Comparison of ENCODE assay signal across 21 cellular contexts in the genomic region with DNA sequence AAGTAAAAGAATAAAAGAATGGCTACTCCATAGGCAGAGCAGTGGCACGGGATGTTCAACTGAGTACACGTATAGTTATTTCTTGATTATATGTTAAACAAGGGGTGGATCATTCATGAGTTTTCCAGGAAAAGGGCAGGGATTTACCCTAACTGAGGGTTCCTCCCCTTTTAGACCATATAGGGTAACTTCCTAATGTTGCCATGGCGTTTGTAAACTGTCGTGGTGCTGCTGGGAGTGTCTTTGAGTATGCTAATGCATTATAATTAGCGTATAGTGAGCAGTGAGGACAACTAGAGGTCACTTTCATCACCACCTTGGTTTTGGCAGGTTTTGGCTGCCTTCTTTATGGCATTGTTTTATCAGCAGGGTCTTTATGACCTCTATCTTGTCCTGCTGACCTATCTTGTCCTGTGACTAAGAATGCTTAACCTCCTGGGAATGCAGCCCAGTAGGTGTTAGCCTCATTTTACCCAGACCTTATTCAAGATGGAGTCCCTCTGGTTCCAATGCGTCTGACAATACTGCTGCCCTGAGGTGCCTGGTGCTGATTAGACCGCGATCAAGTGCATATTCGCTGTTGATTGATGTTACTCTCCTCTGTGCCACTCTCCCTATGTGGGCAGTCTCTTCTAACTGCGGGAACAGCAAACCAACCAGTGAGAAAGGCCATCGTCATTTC.
DNase-seq lines count a peak whose midpoint lies in the region; ATAC-seq, FAIRE-seq and TF ChIP-seq lines count a peak whose summit lies in the region.
"Had no signal": no experiment of that assay in that cellular context is flagged by ENCODE, and none has a peak within 500 bp of the region (broad histone marks: within the 10 kb centered on the region; RNA-seq: fewer than 3 reads in every experiment).

No MANE protein-coding gene starts in this region.

- H2AFZ ChIP-seq in GM23338 = no peak overlapping the region

- H3K27ac ChIP-seq in CD8-positive, alpha-beta T cell (ENCODE audit: low read depth, low read length) = no peak overlapping the region
- no peak overlapping the region for H3K27ac ChIP-seq in GM23338 (ENCODE audit: low read depth)
- H3K27ac ChIP-seq: SJCRH30 had no signal

- POLR2A ChIA-PET in CD8-positive, alpha-beta T cell (lab: Charles Lee) = interaction anchor here (0.9 to 1.3 kb wide), 3 partner anchors 44 to 94 kb away, joined by 3 to 5 read pairs (median 3); a partner anchor contains a TSS

- no peaks in the 10 kb centered on the region for H3K9me3 Mint-ChIP-seq in CD8-positive, alpha-beta T cell
- H3K9me3 Mint-ChIP-seq in GM23338 (no peaks in the 10 kb centered on the region), nephron progenitor cell (peaks cover 21% of the 10 kb centered on the region)
- H3K9me3 Mint-ChIP-seq in activated naive CD8-positive, alpha-beta T cell treated with anti-CD3 and anti-CD28 coated beads for 36 hours = peaks cover 20% of the 10 kb centered on the region

- no peak overlapping the region for H3K4me2 ChIP-seq in GM23338

- H3K36me3 Mint-ChIP-seq in CD8-positive, alpha-beta T cell = peaks cover 4% of the 10 kb centered on the region
- H3K36me3 Mint-ChIP-seq in GM23338 (ENCODE audit: low read depth) = no peaks in the 10 kb centered on the region
- peaks cover 15% of the 10 kb centered on the region for H3K36me3 Mint-ChIP-seq in activated naive CD8-positive, alpha-beta T cell treated with anti-CD3 and anti-CD28 coated beads for 36 hours
- H3K36me3 Mint-ChIP-seq in nephron progenitor cell (ENCODE audit: low read depth) = peaks cover 10% of the 10 kb centered on the region

- intact Hi-C loops in CD8-positive, alpha-beta T cell (cut with DNase I, micrococcal nuclease) = no loop called here

- H3K9me2 ChIP-seq in GM23338 (ENCODE audit: insufficient read depth) = no peaks in the 10 kb centered on the region

- no peak overlapping the region for H3K4me3 ChIP-seq in CD8-positive, alpha-beta T cell (ENCODE audit: low read depth, low read length)
- no peak overlapping the region for H3K4me3 ChIP-seq in GM23338
- H3K4me3 ChIP-seq: SJCRH30 had no signal

- H3K27ac Mint-ChIP-seq in CD8-positive, alpha-beta T cell = peak overlapping the region; percentile 90
- H3K27ac Mint-ChIP-seq in GM23338 (no peak overlapping the region), nephron progenitor cell (peak overlapping the region; percentile 59)
- peak overlapping the region; percentile 91 for H3K27ac Mint-ChIP-seq in activated naive CD8-positive, alpha-beta T cell treated with anti-CD3 and anti-CD28 coated beads for 36 hours
- H3K27ac Mint-ChIP-seq: CD14-positive monocyte had no signal

- H3K79me2 ChIP-seq in GM23338 (replicated peaks; ENCODE audit: insufficient read depth) = no peaks in the 10 kb centered on the region

- no peaks in the 10 kb centered on the region for H3K9me3 ChIP-seq in CD8-positive, alpha-beta T cell (ENCODE audit: low read length)
- H3K9me3 ChIP-seq: SJCRH30 had no signal

- H3K4me1 ChIP-seq in CD8-positive, alpha-beta T cell (ENCODE audit: insufficient read depth, low read length) = peaks cover 25% of the 10 kb centered on the region
- no peaks in the 10 kb centered on the region for H3K4me1 ChIP-seq in GM23338 (ENCODE audit: insufficient read depth)

- no peak overlapping the region for H3K4me3 Mint-ChIP-seq in CD8-positive, alpha-beta T cell
- no peak overlapping the region for H3K4me3 Mint-ChIP-seq in GM23338
- no peak overlapping the region for H3K4me3 Mint-ChIP-seq in activated naive CD8-positive, alpha-beta T cell treated with anti-CD3 and anti-CD28 coated beads for 36 hours
- no peak overlapping the region for H3K4me3 Mint-ChIP-seq in nephron progenitor cell
- H3K4me3 Mint-ChIP-seq: CD14-positive monocyte, IgD-negative memory B cell had no signal

- ATAC-seq in CD8-positive, alpha-beta T cell = no peak
- ATAC-seq in GM23338 (no peak), HG03159 (IDR thresholded peaks at IDR 0.05; ENCODE audit: unreplicated experiment) (no peak)
- ATAC-seq: PC-3 had no signal

- H3F3A ChIP-seq in GM23338 (replicated peaks; ENCODE audit: low read depth) = no peaks in the 10 kb centered on the region

- no peak for FAIRE-seq in RCC 7860 (lab: Jason Lieb, UNC)

- CTCF ChIA-PET in CD8-positive, alpha-beta T cell (lab: Charles Lee) = interaction anchor here (0.6 kb wide), 1 partner anchor 11 kb away, joined by 3 read pairs; no protein-coding TSS in a partner anchor

- no peaks in the 10 kb centered on the region for H3K36me3 ChIP-seq in CD8-positive, alpha-beta T cell (ENCODE audit: insufficient read depth, low read length)
- no peaks in the 10 kb centered on the region for H3K36me3 ChIP-seq in GM23338 (ENCODE audit: insufficient read depth)
- H3K36me3 ChIP-seq: SJCRH30 had no signal

- no peak for TF ChIP-seq CTCF in CD8-positive, alpha-beta T cell (IDR thresholded peaks at IDR 0.05)
- TF ChIP-seq CTCF in GM23338 (conservative IDR thresholded peaks at IDR 0.05; ENCODE audit: low read depth in 2 of 2) (no peak), nephron progenitor cell (IDR thresholded peaks at IDR 0.05) (no peak)

- peaks cover 45% of the 10 kb centered on the region for H3K4me1 Mint-ChIP-seq in CD8-positive, alpha-beta T cell (ENCODE audit: low read depth)
- H3K4me1 Mint-ChIP-seq in GM23338 (peaks cover 10% of the 10 kb centered on the region; the same call in 1 of the 3 replicates), nephron progenitor cell (peaks cover 22% of the 10 kb centered on the region)
- H3K4me1 Mint-ChIP-seq in activated naive CD8-positive, alpha-beta T cell treated with anti-CD3 and anti-CD28 coated beads for 36 hours = peaks cover 23% of the 10 kb centered on the region

- H4K20me1 ChIP-seq in GM23338 (replicated peaks; ENCODE audit: insufficient read depth) = no peaks in the 10 kb centered on the region

- H3K27me3 Mint-ChIP-seq in CD8-positive, alpha-beta T cell (ENCODE audit: low read depth) = no peaks in the 10 kb centered on the region
- peaks cover 9% of the 10 kb centered on the region for H3K27me3 Mint-ChIP-seq in GM23338 (ENCODE audit: insufficient read depth, low read depth, poor library complexity)
- no peaks in the 10 kb centered on the region for H3K27me3 Mint-ChIP-seq in activated naive CD8-positive, alpha-beta T cell treated with anti-CD3 and anti-CD28 coated beads for 36 hours
- H3K27me3 Mint-ChIP-seq in nephron progenitor cell (ENCODE audit: low read depth, poor library complexity) = no peaks in the 10 kb centered on the region
- H3K27me3 Mint-ChIP-seq: IgD-negative memory B cell had no signal

- no peak for DNase-seq in CD8-positive, alpha-beta T cell
- DNase-seq in GM23338 (ENCODE audit: low spot score) = peak; percentile 60
- DNase-seq in activated naive CD8-positive, alpha-beta T cell treated with anti-CD3 and anti-CD28 coated beads for 36 hours = no peak
- DNase-seq in nephron progenitor cell = no peak
- DNase-seq in NCI-H510A (lab: John Stamatoyannopoulos, UW) = no peak
- no peak for DNase-seq in RCC 7860 (ENCODE audit: low spot score)
- DNase-seq: ACHN; AML-193; DMS53; GOT3; NCI-H1105; NCI-H1694; NCI-H2107; NCI-H345; NCI-H526 treated with DMSO at 0.1 percent for 48 hours; NK-92 treated with Interleukin-12 subunit alpha and Interleukin-12 subunit beta, amount 100 ng/mL, for 24 hours; PC-3; SJCRH30 had no signal

- no peaks in the 10 kb centered on the region for H3K27me3 ChIP-seq in CD8-positive, alpha-beta T cell (ENCODE audit: insufficient read depth, low read length)
- H3K27me3 ChIP-seq in GM23338 (ENCODE audit: insufficient read depth) = no peaks in the 10 kb centered on the region
- H3K27me3 ChIP-seq: SJCRH30 had no signal

TF ChIP-seq in GM23338, 12 proteins besides CTCF, POLR2A, EP300 and RAD21 (continues in another document):
- TF ChIP-seq JUNB (IDR thresholded peaks at IDR 0.05; ENCODE audit: unreplicated experiment) = no peak
- TF ChIP-seq, protein P1, sequence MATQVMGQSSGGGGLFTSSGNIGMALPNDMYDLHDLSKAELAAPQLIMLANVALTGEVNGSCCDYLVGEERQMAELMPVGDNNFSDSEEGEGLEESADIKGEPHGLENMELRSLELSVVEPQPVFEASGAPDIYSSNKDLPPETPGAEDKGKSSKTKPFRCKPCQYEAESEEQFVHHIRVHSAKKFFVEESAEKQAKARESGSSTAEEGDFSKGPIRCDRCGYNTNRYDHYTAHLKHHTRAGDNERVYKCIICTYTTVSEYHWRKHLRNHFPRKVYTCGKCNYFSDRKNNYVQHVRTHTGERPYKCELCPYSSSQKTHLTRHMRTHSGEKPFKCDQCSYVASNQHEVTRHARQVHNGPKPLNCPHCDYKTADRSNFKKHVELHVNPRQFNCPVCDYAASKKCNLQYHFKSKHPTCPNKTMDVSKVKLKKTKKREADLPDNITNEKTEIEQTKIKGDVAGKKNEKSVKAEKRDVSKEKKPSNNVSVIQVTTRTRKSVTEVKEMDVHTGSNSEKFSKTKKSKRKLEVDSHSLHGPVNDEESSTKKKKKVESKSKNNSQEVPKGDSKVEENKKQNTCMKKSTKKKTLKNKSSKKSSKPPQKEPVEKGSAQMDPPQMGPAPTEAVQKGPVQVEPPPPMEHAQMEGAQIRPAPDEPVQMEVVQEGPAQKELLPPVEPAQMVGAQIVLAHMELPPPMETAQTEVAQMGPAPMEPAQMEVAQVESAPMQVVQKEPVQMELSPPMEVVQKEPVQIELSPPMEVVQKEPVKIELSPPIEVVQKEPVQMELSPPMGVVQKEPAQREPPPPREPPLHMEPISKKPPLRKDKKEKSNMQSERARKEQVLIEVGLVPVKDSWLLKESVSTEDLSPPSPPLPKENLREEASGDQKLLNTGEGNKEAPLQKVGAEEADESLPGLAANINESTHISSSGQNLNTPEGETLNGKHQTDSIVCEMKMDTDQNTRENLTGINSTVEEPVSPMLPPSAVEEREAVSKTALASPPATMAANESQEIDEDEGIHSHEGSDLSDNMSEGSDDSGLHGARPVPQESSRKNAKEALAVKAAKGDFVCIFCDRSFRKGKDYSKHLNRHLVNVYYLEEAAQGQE (IDR thresholded peaks at IDR 0.05; ENCODE audit: unreplicated experiment) = no peak
- TF ChIP-seq CREB1 (CRISPR knock-in tag; IDR thresholded peaks at IDR 0.05; ENCODE audit: low read depth) = no peak
- TF ChIP-seq EZH2phosphoT487 (IDR thresholded peaks at IDR 0.05; ENCODE audit: unreplicated experiment) = no peak
